Comparison of ENCODE assay signal across 14 cellular contexts in genomic region chr20:19945732-19946670, GRCh38.
A peak's percentile ranks its signal among the peaks of the same experiment; 100 is the strongest.
DNase-seq lines count a peak whose midpoint lies in the region; ATAC-seq, FAIRE-seq and TF ChIP-seq lines count a peak whose summit lies in the region.
"Had no signal": no experiment of that assay in that cellular context is flagged by ENCODE, and none has a peak within 500 bp of the region (broad histone marks: within the 10 kb centered on the region; RNA-seq: fewer than 3 reads in every experiment).

No MANE protein-coding gene starts in this region.

- H3K9ac ChIP-seq in BLaER1 treated with 17β-estradiol and CSF1 and Interleukin-3, amounts not matched to agents 10 nM and 100 nM = peak overlapping the region in 3 of 11 experiments; percentile 13 to 35 (median 29); a peak in 4 of 22 replicates
- peak overlapping the region; percentile 35 for H3K9ac ChIP-seq in astrocyte (ENCODE audit: low read length)

- H3K4me3 ChIP-seq in BLaER1 treated with 17β-estradiol and CSF1 and Interleukin-3, amounts not matched to agents 10 nM and 100 nM = no peak overlapping the region
- no peak overlapping the region for H3K4me3 ChIP-seq in astrocyte (ENCODE audit: insufficient read depth, low read depth, low read length)
- no peak overlapping the region for H3K4me3 ChIP-seq in small intestine (ENCODE audit: low read depth in 1 of 2, low read length in 2 of 2)
- H3K4me3 ChIP-seq: skin epidermis had no signal

- peaks cover 0 to 89% (median 0%) of the 10 kb centered on the region in 11 experiments; a peak in 6 of 22 replicates for H4K20me1 ChIP-seq in BLaER1 treated with 17β-estradiol and CSF1 and Interleukin-3, amounts not matched to agents 10 nM and 100 nM
- no peaks in the 10 kb centered on the region for H4K20me1 ChIP-seq in astrocyte (ENCODE audit: insufficient read depth, low read length)

- no peak overlapping the region for H3K27ac Mint-ChIP-seq in astrocyte (ENCODE audit: unreplicated experiment)
- no peak overlapping the region for H3K27ac Mint-ChIP-seq in activated CD8-positive, alpha-beta T cell treated with anti-CD3 and anti-CD28 coated beads, Interleukin-2, amount 10 ng/mL, durations not matched to agents 7 days and 5 days
- H3K27ac Mint-ChIP-seq: natural killer cell treated with Interleukin-12 subunit alpha and Interleukin-12 subunit beta and Interleukin-15 and Interleukin-18, amount 100 ng/mL, for 72 hours; T-cell had no signal

- H3K27me3 Mint-ChIP-seq in astrocyte (ENCODE audit: low read depth, unreplicated experiment) = no peaks in the 10 kb centered on the region
- peaks cover 12% of the 10 kb centered on the region for H3K27me3 Mint-ChIP-seq in activated CD8-positive, alpha-beta T cell treated with anti-CD3 and anti-CD28 coated beads, Interleukin-2, amount 10 ng/mL, durations not matched to agents 7 days and 5 days (ENCODE audit: low read depth)

- peaks cover 0 to 92% (median 11%) of the 10 kb centered on the region in 11 experiments; a peak in 12 of 22 replicates for H3K36me3 ChIP-seq in BLaER1 treated with 17β-estradiol and CSF1 and Interleukin-3, amounts not matched to agents 10 nM and 100 nM
- H3K36me3 ChIP-seq in astrocyte (ENCODE audit: insufficient read depth, low read length) (no peaks in the 10 kb centered on the region), small intestine (ENCODE audit: control insufficient read depth in 2 of 2, insufficient read depth in 2 of 2, low read length in 2 of 2) (peaks cover 2 to 4% of the 10 kb centered on the region in 2 donors)

- H3K27me3 ChIP-seq in BLaER1 treated with 17β-estradiol and CSF1 and Interleukin-3, amounts not matched to agents 10 nM and 100 nM = no peaks in the 10 kb centered on the region
- H3K27me3 ChIP-seq in astrocyte (ENCODE audit: insufficient read depth, low read length) (no peaks in the 10 kb centered on the region), small intestine (ENCODE audit: control insufficient read depth in 2 of 2, insufficient read depth in 2 of 2, low read length in 2 of 2) (no peaks in the 10 kb centered on the region)

- H3K4me2 ChIP-seq in BLaER1 treated with 17β-estradiol and CSF1 and Interleukin-3, amounts not matched to agents 10 nM and 100 nM = peak overlapping the region; percentile 66 to 95 (median 90)
- peak overlapping the region; percentile 48 for H3K4me2 ChIP-seq in astrocyte (ENCODE audit: low read length)

- no peak overlapping the region for H3K4me3 Mint-ChIP-seq in astrocyte (ENCODE audit: unreplicated experiment)
- no peak overlapping the region for H3K4me3 Mint-ChIP-seq in activated CD8-positive, alpha-beta T cell treated with anti-CD3 and anti-CD28 coated beads, Interleukin-2, amount 10 ng/mL, durations not matched to agents 7 days and 5 days
- H3K4me3 Mint-ChIP-seq: natural killer cell treated with Interleukin-12 subunit alpha and Interleukin-12 subunit beta and Interleukin-15 and Interleukin-18, amount 100 ng/mL, for 72 hours; T-cell had no signal

- TF ChIP-seq CTCF in astrocyte (IDR thresholded peaks at IDR 0.05; ENCODE audit: insufficient read depth, low read depth, low read length) = no peak

- H3K79me2 ChIP-seq in astrocyte (ENCODE audit: insufficient read depth, low read length) = no peaks in the 10 kb centered on the region

- no peak for ATAC-seq in GM19395 (IDR thresholded peaks at IDR 0.05; ENCODE audit: unreplicated experiment)
- ATAC-seq in activated CD8-positive, alpha-beta T cell treated with anti-CD3 and anti-CD28 coated beads, Interleukin-2, amount 10 ng/mL, durations not matched to agents 7 days and 5 days = no peak
- ATAC-seq in HG02763 (IDR thresholded peaks at IDR 0.05; ENCODE audit: unreplicated experiment) = no peak
- ATAC-seq: natural killer cell treated with Interleukin-12 subunit alpha and Interleukin-12 subunit beta and Interleukin-15 and Interleukin-18, amount 100 ng/mL, for 72 hours; T-cell had no signal

- no peaks in the 10 kb centered on the region for H3K9me3 Mint-ChIP-seq in astrocyte (ENCODE audit: unreplicated experiment)
- H3K9me3 Mint-ChIP-seq in activated CD8-positive, alpha-beta T cell treated with anti-CD3 and anti-CD28 coated beads, Interleukin-2, amount 10 ng/mL, durations not matched to agents 7 days and 5 days (ENCODE audit: insufficient read depth) = no peaks in the 10 kb centered on the region
- H3K9me3 Mint-ChIP-seq: natural killer cell treated with Interleukin-12 subunit alpha and Interleukin-12 subunit beta and Interleukin-15 and Interleukin-18, amount 100 ng/mL, for 72 hours; T-cell had no signal

- H2AFZ ChIP-seq in astrocyte (ENCODE audit: low read depth, low read length) = no peak overlapping the region

- H3K27ac ChIP-seq in BLaER1 treated with 17β-estradiol and CSF1 and Interleukin-3, amounts not matched to agents 10 nM and 100 nM = peak overlapping the region in 8 of 11 experiments; percentile 22 to 86 (median 43); a peak in 10 of 22 replicates
- peak overlapping the region; percentile 69 for H3K27ac ChIP-seq in astrocyte (ENCODE audit: low read depth, low read length)
- peak overlapping the region in 1 of 2 donors; percentile 72 for H3K27ac ChIP-seq in small intestine (ENCODE audit: low read depth in 1 of 2, low read length in 1 of 2)

- 63 to 74% (median 70%) methylated on average over 14 of the region's 14 CpGs for WGBS in small intestine, 3 donors

- H3K4me1 ChIP-seq in BLaER1 treated with 17β-estradiol and CSF1 and Interleukin-3, amounts not matched to agents 10 nM and 100 nM = peaks cover 52 to 100% (median 60%) of the 10 kb centered on the region in 10 experiments
- H3K4me1 ChIP-seq in astrocyte (ENCODE audit: insufficient read depth, low read length) (peaks cover 26% of the 10 kb centered on the region), small intestine (ENCODE audit: control insufficient read depth in 2 of 2, insufficient read depth in 1 of 2, low read depth in 1 of 2, low read length in 1 of 2) (peaks cover 0 to 15% of the 10 kb centered on the region in 2 donors)

- DNase-seq in astrocyte (ENCODE audit: low read depth) = no peak
- DNase-seq in islet precursor cell = peak; percentile 58
- DNase-seq in small intestine = peak; percentile 72
- no peak for DNase-seq in activated CD8-positive, alpha-beta T cell treated with anti-CD3 and anti-CD28 coated beads, Interleukin-2, amount 10 ng/mL, durations not matched to agents 7 days and 5 days
- no peak for DNase-seq in iPS-NIHi7 (ENCODE audit: extremely low spot score)
- DNase-seq: cerebellar nuclear complex, DND-41, NCI-H2081 treated with DMSO at 0.1 percent for 48 hours, T-cell had no signal

- FAIRE-seq in astrocyte (lab: Jason Lieb, UNC) = no peak
- FAIRE-seq in small intestine (lab: Jason Lieb, UNC) = no peak

- H3K36me3 Mint-ChIP-seq in astrocyte (ENCODE audit: low read depth, unreplicated experiment) = peaks cover 1% of the 10 kb centered on the region
- H3K36me3 Mint-ChIP-seq in activated CD8-positive, alpha-beta T cell treated with anti-CD3 and anti-CD28 coated beads, Interleukin-2, amount 10 ng/mL, durations not matched to agents 7 days and 5 days (ENCODE audit: low read depth) = no peaks in the 10 kb centered on the region
- H3K36me3 Mint-ChIP-seq: natural killer cell treated with Interleukin-12 subunit alpha and Interleukin-12 subunit beta and Interleukin-15 and Interleukin-18, amount 100 ng/mL, for 72 hours; T-cell had no signal

- POLR2A ChIA-PET in activated CD8-positive, alpha-beta T cell treated with anti-CD3 and anti-CD28 coated beads, Interleukin-2, amount 10 ng/mL, durations not matched to agents 7 days and 5 days (lab: Charles Lee) = no interaction called here

- peaks cover 0 to under 1% (median 0%) of the 10 kb centered on the region in 11 experiments; a peak in 1 of 22 replicates for H3K9me3 ChIP-seq in BLaER1 treated with 17β-estradiol and CSF1 and Interleukin-3, amounts not matched to agents 10 nM and 100 nM (replicated peaks in 1 of 11)
- no peaks in the 10 kb centered on the region for H3K9me3 ChIP-seq in astrocyte (ENCODE audit: insufficient read depth, low read depth, low read length)
- no peaks in the 10 kb centered on the region for H3K9me3 ChIP-seq in small intestine (ENCODE audit: control insufficient read depth, low read depth)

- CTCF ChIA-PET in activated CD8-positive, alpha-beta T cell treated with anti-CD3 and anti-CD28 coated beads, Interleukin-2, amount 10 ng/mL, durations not matched to agents 7 days and 5 days (lab: Charles Lee) = no interaction called here

- peaks cover 22% of the 10 kb centered on the region for H3K4me1 Mint-ChIP-seq in astrocyte (ENCODE audit: low read depth, unreplicated experiment)
- H3K4me1 Mint-ChIP-seq in activated CD8-positive, alpha-beta T cell treated with anti-CD3 and anti-CD28 coated beads, Interleukin-2, amount 10 ng/mL, durations not matched to agents 7 days and 5 days (ENCODE audit: low read depth) = no peaks in the 10 kb centered on the region
- H3K4me1 Mint-ChIP-seq: T-cell had no signal

Comparison
In these comparisons a context has a peak if more than half of its experiments do, and no peak if none do; other contexts are left out.
1. DNase-seq: peak in islet precursor cell (single experiment) and small intestine (single experiment); none in astrocyte (single experiment), activated CD8-positive, alpha-beta T cell treated with anti-CD3 and anti-CD28 coated beads, Interleukin-2, amount 10 ng/mL, durations not matched to agents 7 days and 5 days (single experiment) and iPS-NIHi7 (single experiment).